Comparison of ENCODE assay signal across 8 cellular contexts in the genomic region with DNA sequence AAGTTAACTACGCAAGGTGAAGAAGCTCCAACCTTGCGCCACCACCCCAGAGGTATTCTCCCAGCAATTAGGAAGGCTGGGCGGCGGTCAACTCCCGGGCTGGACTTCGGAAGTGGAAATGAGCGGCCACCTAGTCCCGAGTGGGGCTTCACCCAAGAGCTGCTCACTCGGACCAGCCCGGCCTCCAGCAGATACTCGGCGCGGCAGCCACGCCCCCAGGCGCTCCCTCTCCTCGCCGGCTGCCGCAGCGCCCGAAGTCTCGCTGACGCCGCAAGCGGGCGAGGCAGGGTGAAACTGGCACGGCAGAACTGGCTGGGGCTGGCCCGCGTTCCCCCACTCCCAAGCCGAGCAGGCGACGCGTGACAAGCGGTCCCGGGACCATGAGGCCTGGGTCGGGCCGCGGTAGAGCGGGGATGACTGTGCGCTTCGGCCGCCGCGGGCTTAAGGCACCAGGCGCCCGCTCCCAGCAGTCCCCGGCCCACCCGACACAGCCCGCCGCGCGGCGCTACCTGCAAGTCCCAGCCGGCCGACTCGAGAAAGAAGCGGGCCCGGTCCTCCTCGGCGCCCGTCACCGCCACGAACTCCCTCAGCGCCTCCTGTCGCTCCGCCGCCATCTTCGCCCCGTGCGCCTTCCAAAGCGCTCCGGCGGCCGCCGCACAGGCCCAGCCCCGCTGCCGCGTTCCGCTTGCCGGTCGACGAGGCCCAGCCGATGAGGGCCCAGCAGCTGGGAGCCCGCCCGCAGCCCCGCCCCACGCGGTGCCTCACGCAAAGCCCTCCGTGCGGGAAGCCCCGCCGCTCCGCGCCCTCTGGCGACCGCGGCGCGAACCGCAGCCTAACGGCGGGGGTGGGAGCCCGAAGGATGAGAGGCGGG. TPM values are rescaled to one million over a fixed set of nuclear protein-coding genes. Genes with fewer than 3 reads are reported as not detected.
A peak's percentile ranks its signal among the peaks of the same experiment; 100 is the strongest.
DNase-seq lines count a peak whose midpoint lies in the region; ATAC-seq and TF ChIP-seq lines count a peak whose summit lies in the region.

A gene (minus strand): TSS at position 639 of the 871 bp plus-strand sequence. CDS start 25 bp downstream, at position 614.

- H3K4me3 ChIP-seq in GM23338: peak within 1 kb of the TSS; percentile 96

- H3K27me3 Mint-ChIP-seq in GM23338 (ENCODE audit: insufficient read depth, low read depth, poor library complexity): peaks cover 10% of the 10 kb centered on the region
- peaks cover 3% of the 10 kb centered on the region for H3K27me3 Mint-ChIP-seq in activated T-helper 17 cell treated with anti-CD3 and anti-CD28 coated beads, Interleukin-2, amount 50 U/mL, for 72 hours
- H3K27me3 Mint-ChIP-seq in natural killer cell treated with Interleukin-12 subunit alpha and Interleukin-12 subunit beta and Interleukin-15 and Interleukin-18, amount 100 ng/mL, for 72 hours: peaks cover 15 to 18% of the 10 kb centered on the region in 2 donors

- peak within 1 kb of the TSS; percentile 90 for H3K4me3 Mint-ChIP-seq in GM23338
- H3K4me3 Mint-ChIP-seq in activated T-helper 17 cell treated with anti-CD3 and anti-CD28 coated beads, Interleukin-2, amount 50 U/mL, for 72 hours: peak within 1 kb of the TSS; percentile 90
- peak within 1 kb of the TSS; percentile 91 for H3K4me3 Mint-ChIP-seq in natural killer cell treated with Interleukin-12 subunit alpha and Interleukin-12 subunit beta and Interleukin-15 and Interleukin-18, amount 100 ng/mL, for 72 hours

- TF ChIP-seq CTCF in GM23338 (conservative IDR thresholded peaks at IDR 0.05; ENCODE audit: low read depth in 2 of 2) (peak; percentile 68 to 87), LNCAP (IDR thresholded peaks at IDR 0.05) (peak; percentile 99)

- H4K20me1 ChIP-seq in GM23338 (replicated peaks; ENCODE audit: insufficient read depth): peaks cover 39% of the 10 kb centered on the region

- peak within 1 kb of the TSS; percentile 93 for H3K27ac Mint-ChIP-seq in GM23338
- peak within 1 kb of the TSS; percentile 85 for H3K27ac Mint-ChIP-seq in activated T-helper 17 cell treated with anti-CD3 and anti-CD28 coated beads, Interleukin-2, amount 50 U/mL, for 72 hours
- H3K27ac Mint-ChIP-seq in natural killer cell treated with Interleukin-12 subunit alpha and Interleukin-12 subunit beta and Interleukin-15 and Interleukin-18, amount 100 ng/mL, for 72 hours: peak within 1 kb of the TSS; percentile 81 to 89

- peaks cover 28% of the 10 kb centered on the region for H3K4me1 Mint-ChIP-seq in GM23338
- H3K4me1 Mint-ChIP-seq in activated T-helper 17 cell treated with anti-CD3 and anti-CD28 coated beads, Interleukin-2, amount 50 U/mL, for 72 hours: peaks cover 40% of the 10 kb centered on the region
- H3K4me1 Mint-ChIP-seq in natural killer cell treated with Interleukin-12 subunit alpha and Interleukin-12 subunit beta and Interleukin-15 and Interleukin-18, amount 100 ng/mL, for 72 hours (ENCODE audit: low read depth in 2 of 2): peaks cover 47% of the 10 kb centered on the region in 2 donors

- no peaks in the 10 kb centered on the region; the same call in none of the 2 replicates for H3K36me3 ChIP-seq in GM23338 (ENCODE audit: insufficient read depth)

- H3K27ac ChIP-seq in GM23338 (ENCODE audit: low read depth): no peak within 1 kb of the TSS

- peaks cover 14% of the 10 kb centered on the region for H3K36me3 Mint-ChIP-seq in GM23338 (ENCODE audit: low read depth)
- H3K36me3 Mint-ChIP-seq in activated T-helper 17 cell treated with anti-CD3 and anti-CD28 coated beads, Interleukin-2, amount 50 U/mL, for 72 hours (ENCODE audit: low read depth): peaks cover 32% of the 10 kb centered on the region
- H3K36me3 Mint-ChIP-seq in natural killer cell treated with Interleukin-12 subunit alpha and Interleukin-12 subunit beta and Interleukin-15 and Interleukin-18, amount 100 ng/mL, for 72 hours: peaks cover under 1% of the 10 kb centered on the region

- H3K27me3 ChIP-seq in GM23338 (ENCODE audit: insufficient read depth): no peaks in the 10 kb centered on the region

- no peaks in the 10 kb centered on the region; the same call in 2 of the 3 replicates for H3K9me3 Mint-ChIP-seq in GM23338
- no peaks in the 10 kb centered on the region for H3K9me3 Mint-ChIP-seq in activated T-helper 17 cell treated with anti-CD3 and anti-CD28 coated beads, Interleukin-2, amount 50 U/mL, for 72 hours
- no peaks in the 10 kb centered on the region for H3K9me3 Mint-ChIP-seq in natural killer cell treated with Interleukin-12 subunit alpha and Interleukin-12 subunit beta and Interleukin-15 and Interleukin-18, amount 100 ng/mL, for 72 hours

- H3K79me2 ChIP-seq in GM23338 (replicated peaks; ENCODE audit: insufficient read depth): peaks cover 50% of the 10 kb centered on the region

- H3K4me1 ChIP-seq in GM23338 (ENCODE audit: insufficient read depth): peaks cover 10% of the 10 kb centered on the region; the same call in 1 of the 2 replicates

- no peaks in the 10 kb centered on the region; the same call in 1 of the 2 replicates for H3F3A ChIP-seq in GM23338 (replicated peaks; ENCODE audit: low read depth)

- H3K9me2 ChIP-seq in GM23338 (ENCODE audit: insufficient read depth): no peaks in the 10 kb centered on the region

- ATAC-seq in GM23338: peak; percentile 92
- ATAC-seq in activated T-helper 17 cell treated with anti-CD3 and anti-CD28 coated beads, Interleukin-2, amount 50 U/mL, for 72 hours (replicated peaks): peak; percentile 89
- peak; percentile 99 for ATAC-seq in natural killer cell treated with Interleukin-12 subunit alpha and Interleukin-12 subunit beta and Interleukin-15 and Interleukin-18, amount 100 ng/mL, for 72 hours
- peak; percentile 99 for ATAC-seq in stimulated activated naive CD8-positive, alpha-beta T cell treated with anti-CD3 and anti-CD28 coated beads, Interleukin-15, Interleukin-2, amounts not matched to agents 100 U/mL and 50 U/mL, for 24 hours

- H2AFZ ChIP-seq in GM23338: peak within 1 kb of the TSS; percentile 90

- DNase-seq in EH (ENCODE audit: low read depth) (peak; percentile 91), GM23338 (ENCODE audit: low spot score) (peak; percentile 93), RPMI8226 (peak; percentile 97), fibroblast of peridontal ligament (ENCODE audit: extremely low read depth) (peak; percentile 90)
- DNase-seq in natural killer cell treated with Interleukin-12 subunit alpha and Interleukin-12 subunit beta and Interleukin-15 and Interleukin-18, amount 100 ng/mL, for 72 hours (ENCODE audit: low spot score): peak; percentile 98
- peak; percentile 99 for DNase-seq in stimulated activated naive CD8-positive, alpha-beta T cell treated with anti-CD3 and anti-CD28 coated beads, Interleukin-15, Interleukin-2, amounts not matched to agents 100 U/mL and 50 U/mL, for 24 hours

- peak within 1 kb of the TSS; percentile 98 for H3K4me2 ChIP-seq in GM23338

TF ChIP-seq in GM23338, 12 proteins besides CTCF, POLR2A, EP300 and RAD21 (continues in another document):
- TF ChIP-seq CREB1 (CRISPR knock-in tag; IDR thresholded peaks at IDR 0.05; ENCODE audit: low read depth): peak; percentile 83

RNA-seq across cellular contexts. Expression of the gene that starts here (rescaled TPM):
- 48.9 and 52.6 TPM in 2 replicates for total RNA-seq in GM23338 (2014; rRNA removed; shearing (Covaris generic))
- 84.9 and 92.2 TPM in 2 replicates for polyA plus RNA-seq in GM23338 (2016; fragmentation: Nextera tagmentation; extraction: Ambion mirVana)
- total RNA-seq in activated T-helper 17 cell treated with anti-CD3 and anti-CD28 coated beads, Interleukin-2, amount 50 U/mL, for 72 hours: 10 to 100 TPM; 29.2 to 51.5 TPM
- total RNA-seq in natural killer cell treated with Interleukin-12 subunit alpha and Interleukin-12 subunit beta and Interleukin-15 and Interleukin-18, amount 100 ng/mL, for 72 hours: 10 to 100 TPM; 73.6 to 99.9 TPM
